In genomic region chr14:24401810-24402702, GRCh38 we compare ENCODE assay signal across 21 cellular contexts. TPM values are rescaled to one million over a fixed set of nuclear protein-coding genes. Genes with fewer than 3 reads are reported as not detected.
DNase-seq lines count a peak whose midpoint lies in the region; TF ChIP-seq lines count a peak whose summit lies in the region.
"Had no signal": no experiment of that assay in that cellular context is flagged by ENCODE, and none has a peak within 500 bp of the region (broad histone marks: within the 10 kb centered on the region; RNA-seq: fewer than 3 reads in every experiment).

No MANE protein-coding gene starts in this region.

- BruUV-seq in OCI-LY7 (replicated peaks; lab: Mats Ljungman, UMichigan) = no TSS peak

- H3K27ac ChIP-seq in sigmoid colon (peak overlapping the region; percentile 33 to 82 (median 62)), OCI-LY7 (ENCODE audit: low read depth, low read length, poor library complexity, severe bottlenecking) (no peak overlapping the region), neuronal stem cell (replicated peaks; ENCODE audit: low read length) (no peak overlapping the region)
- H3K27ac ChIP-seq: body of pancreas had no signal

- H3K27me3 ChIP-seq in H7 (ENCODE audit: control insufficient read depth, insufficient read depth, low read length) = peaks cover 6% of the 10 kb centered on the region; the same call in 1 of the 2 replicates
- H3K27me3 ChIP-seq in sigmoid colon = no peaks in the 10 kb centered on the region
- H3K27me3 ChIP-seq in neuronal stem cell (ENCODE audit: control insufficient read depth in 3 of 3, insufficient read depth in 3 of 3, low read depth in 1 of 3, low read length in 3 of 3) = peaks cover 0 to 49% (median 0%) of the 10 kb centered on the region in 3 experiments
- H3K27me3 ChIP-seq: body of pancreas had no signal

- H3K23ac ChIP-seq in neuronal stem cell (ENCODE audit: low read depth, low read length, poor library complexity) = no peak overlapping the region

- no peaks in the 10 kb centered on the region for H3K9me3 ChIP-seq in sigmoid colon
- H3K9me3 ChIP-seq in OCI-LY7 (ENCODE audit: low read length) = no peaks in the 10 kb centered on the region
- H3K9me3 ChIP-seq in neuronal stem cell (replicated peaks in 1 of 2; ENCODE audit: control insufficient read depth in 2 of 2, insufficient read depth in 1 of 2, low read depth in 1 of 2, low read length in 2 of 2) = no peaks in the 10 kb centered on the region
- H3K9me3 ChIP-seq: body of pancreas had no signal

- intact Hi-C loops in sigmoid colon (cut with DNase I) (loop anchor here (1.0 kb wide), 1 partner anchor 34 kb away; the partner anchor contains the start of gene NFATC4), OCI-LY7 (cut with micrococcal nuclease; ENCODE audit: unreplicated experiment) (no loop called here)

- no peaks in the 10 kb centered on the region for H3K79me2 ChIP-seq in OCI-LY7 (ENCODE audit: insufficient read depth, low read depth, low read length)

- TF ChIP-seq EP300 in sigmoid colon (IDR thresholded peaks at IDR 0.05) = no peak

- no peaks in the 10 kb centered on the region for H4K20me1 ChIP-seq in OCI-LY7 (ENCODE audit: insufficient read depth, low read length)

- H3K4me3 ChIP-seq in H7 (ENCODE audit: insufficient read depth, low read depth, low read length) = no peak overlapping the region
- H3K4me3 ChIP-seq in fibroblast of pulmonary artery (replicated peaks; ENCODE audit: low read depth, low read length) = peak overlapping the region; percentile 7
- H3K4me3 ChIP-seq in sigmoid colon = no peak overlapping the region
- no peak overlapping the region for H3K4me3 ChIP-seq in OCI-LY7 (ENCODE audit: low read depth, low read length, poor library complexity, severe bottlenecking)
- no peak overlapping the region for H3K4me3 ChIP-seq in neuronal stem cell (ENCODE audit: low read length in 2 of 2)
- H3K4me3 ChIP-seq: body of pancreas, GM12878, GM23338, skin epidermis had no signal

- H3K18ac ChIP-seq in neuronal stem cell (ENCODE audit: low read length) = no peak overlapping the region

- H3K4me1 ChIP-seq in sigmoid colon (peaks cover 0 to 61% (median 54%) of the 10 kb centered on the region in 4 donors), OCI-LY7 (ENCODE audit: insufficient read depth, low read length, poor library complexity, severe bottlenecking) (no peaks in the 10 kb centered on the region), neuronal stem cell (ENCODE audit: control insufficient read depth in 2 of 2, insufficient read depth in 1 of 2, low read depth in 1 of 2, low read length in 2 of 2) (peaks cover 11 to 28% of the 10 kb centered on the region in 2 donors)

- WGBS in sigmoid colon, 2 donors = 35 to 59% methylated on average over 9 of the region's 9 CpGs
- WGBS in neuronal stem cell (ENCODE audit: extremely low coverage in 2 of 2, insufficient read length in 2 of 2, insufficient replicate concordance in 1 of 2), 2 donors = no CpG with 5 or more reads among the region's 9 CpGs

- DNase-seq in H7 (peak; percentile 9), fibroblast of pulmonary artery (ENCODE audit: low read depth) (no peak), sigmoid colon (peak; percentile 55), OCI-LY7 (ENCODE audit: low spot score) (no peak), neuronal stem cell (ENCODE audit: low spot score) (no peak), UCSD-AML1 (lab: John Stamatoyannopoulos, UW; ENCODE audit: unreplicated experiment) (no peak)
- DNase-seq: activated CD4-positive, CD25-positive, alpha-beta regulatory T cell treated with anti-CD3 and anti-CD28 coated beads, Interleukin-2, amount 50 U/mL, for 72 hours; activated naive CD8-positive, alpha-beta T cell treated with anti-CD3 and anti-CD28 coated beads for 36 hours; activated T-cell treated with anti-CD3 and anti-CD28 coated beads, Interleukin-2, amount 50 U/mL, for 72 hours; body of pancreas; CD4-positive, CD25-positive, alpha-beta regulatory T cell; DMS153; hypothalamus; Karpas-422; naive B cell; NCI-H1092 treated with DMSO at 0.1 percent for 48 hours; posterior cingulate gyrus; stimulated activated CD4-positive, alpha-beta T cell treated with anti-CD3 and anti-CD28 coated beads, Interleukin-4, amount 100 ng/mL, for 4 hours had no signal

- TF ChIP-seq POLR2A in sigmoid colon (IDR thresholded peaks at IDR 0.05) = no peak

- H3K79me1 ChIP-seq in neuronal stem cell (ENCODE audit: low read depth, low read length) = peaks cover 3% of the 10 kb centered on the region

- H3K9me2 ChIP-seq in OCI-LY7 (ENCODE audit: insufficient read depth, low read length) = no peaks in the 10 kb centered on the region

- H3K36me3 ChIP-seq in H7 (replicated peaks; ENCODE audit: control insufficient read depth, insufficient read depth, low read length) (no peaks in the 10 kb centered on the region), sigmoid colon (peaks cover 0 to 1% (median 0%) of the 10 kb centered on the region in 4 donors), OCI-LY7 (ENCODE audit: insufficient read depth, low read length) (no peaks in the 10 kb centered on the region), neuronal stem cell (replicated peaks in 1 of 2; ENCODE audit: control insufficient read depth in 2 of 2, insufficient read depth in 2 of 2, low read length in 2 of 2) (peaks cover 0 to 2% of the 10 kb centered on the region in 2 donors)

- H2BK12ac ChIP-seq in neuronal stem cell (ENCODE audit: low read length) = no peak overlapping the region

- no peak overlapping the region for H2BK5ac ChIP-seq in neuronal stem cell (ENCODE audit: low read length)

- H2BK120ac ChIP-seq in neuronal stem cell (ENCODE audit: low read depth, low read length) = no peak overlapping the region

- H3K4ac ChIP-seq in neuronal stem cell (ENCODE audit: low read length) = no peak overlapping the region

- no peak overlapping the region for H2AFZ ChIP-seq in OCI-LY7 (ENCODE audit: low read length)
- no peak overlapping the region for H2AFZ ChIP-seq in neuronal stem cell (ENCODE audit: low read length)
- H2AFZ ChIP-seq: GM23338 had no signal

- H3K4me2 ChIP-seq in OCI-LY7 (ENCODE audit: low read length) = no peak overlapping the region
- no peak overlapping the region for H3K4me2 ChIP-seq in neuronal stem cell (ENCODE audit: insufficient read depth, low read length, poor library complexity, severe bottlenecking)
- H3K4me2 ChIP-seq: GM23338 had no signal

- CTCF ChIA-PET in OCI-LY7 (lab: Charles Lee; ENCODE audit: unreplicated experiment) = no interaction called here

- no peak for TF ChIP-seq CTCF in fibroblast of pulmonary artery (IDR thresholded peaks at IDR 0.05; ENCODE audit: low read length, missing control alignments)
- TF ChIP-seq CTCF in sigmoid colon (IDR thresholded peaks at IDR 0.05) = no peak
- no peak for TF ChIP-seq CTCF in OCI-LY7 (conservative IDR thresholded peaks at IDR 0.05; ENCODE audit: low read length)

- H3K9ac ChIP-seq in neuronal stem cell (ENCODE audit: low read depth, low read length, poor library complexity) = no peak overlapping the region

- no peak overlapping the region for H4K8ac ChIP-seq in neuronal stem cell (ENCODE audit: low read depth, low read length)

- POLR2A ChIA-PET in OCI-LY7 (lab: Charles Lee) = no interaction called here

- H3K14ac ChIP-seq in neuronal stem cell (ENCODE audit: low read length) = no peak overlapping the region

- H2AK5ac ChIP-seq in neuronal stem cell (ENCODE audit: low read depth, low read length) = no peak overlapping the region

- no peak overlapping the region for H4K91ac ChIP-seq in neuronal stem cell (ENCODE audit: low read depth, low read length, poor library complexity)

- H2BK15ac ChIP-seq in neuronal stem cell (ENCODE audit: low read length) = no peak overlapping the region

RNA-seq across cellular contexts. Expression of gene NYNRIN, which starts 3.3 kb away (rescaled TPM):
- 3.6 and 6.1 TPM in 2 replicates for total RNA-seq in H7 (2014; rRNA removed; shearing (Covaris generic))
- total RNA-seq in sigmoid colon (10 to 100 TPM in 1 of 4 donors, 1 to 10 TPM in 3; 6.8 to 17.4 (median 7.0) TPM), OCI-LY7 (2022) (not detected in 2 replicates)
- polyA plus RNA-seq in sigmoid colon = 1 to 10 TPM in 1 of 3 donors, under 1 TPM in 2; 0.60 to 6.5 (median 0.92) TPM
- total RNA-seq in OCI-LY7 (2014; rRNA removed; shearing (Covaris generic)) = 0.13 TPM in 2 replicates
- 16.1 TPM for polyA plus RNA-seq in neuronal stem cell (2013, experiment 1 of 2)
- 16.0 TPM for polyA plus RNA-seq in neuronal stem cell (2013, experiment 2 of 2)

RNA-seq across cellular contexts. Expression of gene CBLN3, which starts 27.4 kb away (rescaled TPM):
- total RNA-seq in H7 (2014; rRNA removed; shearing (Covaris generic)) = 0.24 and 1.5 TPM in 2 replicates
- total RNA-seq in sigmoid colon = 1 to 10 TPM; 1.4 to 8.9 (median 2.1) TPM
- polyA plus RNA-seq in sigmoid colon = 1 to 10 TPM in 2 of 3 donors, under 1 TPM in 1; 0.46 to 3.6 (median 1.2) TPM
- total RNA-seq in OCI-LY7 (2014; rRNA removed; shearing (Covaris generic)) = 1.2 and 2.0 TPM in 2 replicates
- 6.7 and 7.9 TPM in 2 replicates for total RNA-seq in OCI-LY7 (2022)
- polyA plus RNA-seq in neuronal stem cell (2013, experiment 1 of 2) = 0.59 TPM
- 0.32 TPM for polyA plus RNA-seq in neuronal stem cell (2013, experiment 2 of 2)

RNA-seq across cellular contexts. Expression of gene KHNYN, which starts 27.7 kb away (rescaled TPM):
- 24.8 and 27.4 TPM in 2 replicates for total RNA-seq in H7 (2014; rRNA removed; shearing (Covaris generic))
- total RNA-seq in sigmoid colon = 10 to 100 TPM; 44.6 to 60.8 (median 50.6) TPM
- 10 to 100 TPM; 16.2 to 64.6 (median 36.1) TPM for polyA plus RNA-seq in sigmoid colon
- 50.8 and 56.1 TPM in 2 replicates for total RNA-seq in OCI-LY7 (2014; rRNA removed; shearing (Covaris generic))
- total RNA-seq in OCI-LY7 (2022) = 57.5 and 66.4 TPM in 2 replicates
- polyA plus RNA-seq in neuronal stem cell (2013, experiment 1 of 2) = 18.3 TPM
- 18.2 TPM for polyA plus RNA-seq in neuronal stem cell (2013, experiment 2 of 2)

RNA-seq across cellular contexts. Expression of gene NFATC4, which starts 34.1 kb away (rescaled TPM):
- 12.2 and 28.3 TPM in 2 replicates for total RNA-seq in H7 (2014; rRNA removed; shearing (Covaris generic))
- 100 to 1,000 TPM in 1 of 4 donors, 10 to 100 TPM in 3; 29.6 to 120 (median 67.3) TPM for total RNA-seq in sigmoid colon
- polyA plus RNA-seq in sigmoid colon = 10 to 100 TPM; 10.4 to 45.1 (median 15.6) TPM
- total RNA-seq in OCI-LY7 (2014; rRNA removed; shearing (Covaris generic)) = 72.2 and 94.7 TPM in 2 replicates
- 96.6 and 130 TPM in 2 replicates for total RNA-seq in OCI-LY7 (2022)
- polyA plus RNA-seq in neuronal stem cell (2013, experiment 1 of 2) = 50.5 TPM
- 49.8 TPM for polyA plus RNA-seq in neuronal stem cell (2013, experiment 2 of 2)
- total RNA-seq: CD4-positive, CD25-positive, alpha-beta regulatory T cell had no signal
- polyA plus RNA-seq: CD4-positive, CD25-positive, alpha-beta regulatory T cell had no signal

RNA-seq across cellular contexts. Expression of gene SDR39U1, which starts 40.5 kb away (rescaled TPM):
- 23.5 and 26.7 TPM in 2 replicates for total RNA-seq in H7 (2014; rRNA removed; shearing (Covaris generic))
- total RNA-seq in sigmoid colon (10 to 100 TPM; 30.3 to 45.4 (median 33.9) TPM), OCI-LY7 (2022) (101 and 103 TPM in 2 replicates)
- polyA plus RNA-seq in sigmoid colon = 10 to 100 TPM; 35.4 to 57.3 (median 39.1) TPM
- total RNA-seq in OCI-LY7 (2014; rRNA removed; shearing (Covaris generic)) = 51.4 and 54.0 TPM in 2 replicates
- polyA plus RNA-seq in neuronal stem cell (2013, experiment 1 of 2) = 56.9 TPM
- polyA plus RNA-seq in neuronal stem cell (2013, experiment 2 of 2) = 53.2 TPM

Comparison
In these comparisons a context has a peak if more than half of its experiments do, and no peak if none do; other contexts are left out.
1. DNase-seq: peak in H7 (single experiment) and sigmoid colon (single experiment); none in fibroblast of pulmonary artery (single experiment), OCI-LY7 (single experiment), neuronal stem cell (single experiment) and UCSD-AML1 (single experiment).
2. H3K27ac ChIP-seq: peak in sigmoid colon (4 of 4); none in OCI-LY7 (single experiment) and neuronal stem cell (single experiment).